8 cellular contexts compared by ENCODE assay signal in genomic region chr6:163814494-163815364, GRCh38.
DNase-seq lines count a peak whose midpoint lies in the region; ATAC-seq and TF ChIP-seq lines count a peak whose summit lies in the region.

No MANE protein-coding gene starts in this region.

- 61 to 68% methylated on average over 17 of the region's 17 CpGs for WGBS in testis, 2 donors

- DNase-seq in astrocyte of the hippocampus (ENCODE audit: low read depth, low spot score) (peak; percentile 73), gastrocnemius medialis (peak; percentile 22 to 48), testis (no peak)
- no peak for DNase-seq in stimulated activated CD8-positive, alpha-beta memory T cell treated with anti-CD3 and anti-CD28 coated beads, Interleukin-4, amount 100 ng/mL, for 48 hours

- intact Hi-C loops in gastrocnemius medialis (cut with DNase I; ENCODE audit: low total_unique reads) (loop anchor here (1.0 to 10.0 kb wide), 7 partner anchors 104 to 1087 kb away; partner anchors contain the start of genes PACRG and PRKN), testis (cut with DNase I; ENCODE audit: low total_unique reads) (no loop called here)

- H3K27me3 ChIP-seq in gastrocnemius medialis (no peaks in the 10 kb centered on the region), testis (no peaks in the 10 kb centered on the region)

- H3K4me1 ChIP-seq in gastrocnemius medialis (peaks cover 19 to 20% of the 10 kb centered on the region in 2 donors), testis (no peaks in the 10 kb centered on the region)

- peak; percentile 42 for ATAC-seq in GM18511 (IDR thresholded peaks at IDR 0.05; ENCODE audit: unreplicated experiment)
- ATAC-seq in HG02885 (IDR thresholded peaks at IDR 0.05; ENCODE audit: poor library complexity, unreplicated experiment), result peak; percentile 81
- peak; percentile 97 to 99 for ATAC-seq in gastrocnemius medialis
- ATAC-seq in esophagus mucosa, result no peak
- ATAC-seq in HG03108 (IDR thresholded peaks at IDR 0.05; ENCODE audit: unreplicated experiment), result no peak

- in situ Hi-C loops in gastrocnemius medialis (cut with MboI; ENCODE audit: low sequenced_read_pairs in 4 of 4), result no loop called here

- no peak for TF ChIP-seq POLR2A in gastrocnemius medialis (IDR thresholded peaks at IDR 0.05)
- no peak for TF ChIP-seq POLR2A in testis (IDR thresholded peaks at IDR 0.05)

- no peaks in the 10 kb centered on the region for H3K36me3 ChIP-seq in gastrocnemius medialis
- H3K36me3 ChIP-seq in testis (ENCODE audit: low read depth, missing control alignments), result no peaks in the 10 kb centered on the region

- H3K27ac ChIP-seq in gastrocnemius medialis, result peak overlapping the region; percentile 76 to 87 (median 84)
- no peak overlapping the region for H3K27ac ChIP-seq in testis

- H3K9me3 ChIP-seq in gastrocnemius medialis (no peaks in the 10 kb centered on the region), testis (no peaks in the 10 kb centered on the region)

- H3K4me3 ChIP-seq in gastrocnemius medialis (no peak overlapping the region), testis (no peak overlapping the region)

- TF ChIP-seq CTCF in gastrocnemius medialis (IDR thresholded peaks at IDR 0.05 in 4 of 5, conservative IDR thresholded peaks at IDR 0.05 in 1 of 5) (peak; percentile 40 to 55 (median 48)), testis (IDR thresholded peaks at IDR 0.05) (no peak)

Comparison
In these comparisons a context has a peak if more than half of its experiments do, and no peak if none do; other contexts are left out.
1. ATAC-seq: peak in GM18511 (single experiment), HG02885 (single experiment) and gastrocnemius medialis (2 of 2); none in esophagus mucosa (single experiment) and HG03108 (single experiment).
2. DNase-seq: peak in astrocyte of the hippocampus (single experiment) and gastrocnemius medialis (2 of 2); none in stimulated activated CD8-positive, alpha-beta memory T cell treated with anti-CD3 and anti-CD28 coated beads, Interleukin-4, amount 100 ng/mL, for 48 hours (single experiment) and testis (single experiment).
3. H3K27ac ChIP-seq: peak in gastrocnemius medialis (4 of 4); none in testis (0 of 2).
4. CTCF ChIP-seq: peak in gastrocnemius medialis (5 of 5); none in testis (0 of 3).